1 cellular context compared by ENCODE assay signal in genomic region chr15:67249830-67250229, GRCh38.
TF ChIP-seq lines count a peak whose summit lies in the region.

No MANE protein-coding gene starts in this region.

TF ChIP-seq in HepG2, 621 proteins besides CTCF, POLR2A, EP300 and RAD21:
- TF ChIP-seq PTBP1 (IDR thresholded peaks at IDR 0.05; ENCODE audit: low read depth, low read length, poor library complexity, severe bottlenecking) = no peak
- TF ChIP-seq BCLAF1 (IDR thresholded peaks at IDR 0.05) = no peak
- no peak for TF ChIP-seq SP1 (IDR thresholded peaks at IDR 0.05)
- no peak for TF ChIP-seq SP1 (CRISPR knock-in tag; IDR thresholded peaks at IDR 0.05)
- no peak for TF ChIP-seq ZNF280D (CRISPR knock-in tag; IDR thresholded peaks at IDR 0.05)
- no peak for TF ChIP-seq SCMH1 (CRISPR knock-in tag; IDR thresholded peaks at IDR 0.05; ENCODE audit: borderline replicate concordance)
- TF ChIP-seq MAFF (IDR thresholded peaks at IDR 0.05; ENCODE audit: low read depth, low read length) = peak; percentile 51
- TF ChIP-seq HDAC6 (IDR thresholded peaks at IDR 0.05; ENCODE audit: low read depth, low read length) = no peak
- no peak for TF ChIP-seq THYN1 (CRISPR knock-in tag; IDR thresholded peaks at IDR 0.05; ENCODE audit: borderline replicate concordance, low read depth)
- TF ChIP-seq ERF (CRISPR knock-in tag; IDR thresholded peaks at IDR 0.05) = no peak
- no peak for TF ChIP-seq NFYC (CRISPR knock-in tag; IDR thresholded peaks at IDR 0.05)
- peak; percentile 62 to 68 for TF ChIP-seq MAFK (conservative IDR thresholded peaks at IDR 0.05 in 1 of 2, IDR thresholded peaks at IDR 0.05 in 1 of 2; ENCODE audit: low read length in 2 of 2)
